Comparison of ENCODE assay signal across 8 cellular contexts in the genomic region with DNA sequence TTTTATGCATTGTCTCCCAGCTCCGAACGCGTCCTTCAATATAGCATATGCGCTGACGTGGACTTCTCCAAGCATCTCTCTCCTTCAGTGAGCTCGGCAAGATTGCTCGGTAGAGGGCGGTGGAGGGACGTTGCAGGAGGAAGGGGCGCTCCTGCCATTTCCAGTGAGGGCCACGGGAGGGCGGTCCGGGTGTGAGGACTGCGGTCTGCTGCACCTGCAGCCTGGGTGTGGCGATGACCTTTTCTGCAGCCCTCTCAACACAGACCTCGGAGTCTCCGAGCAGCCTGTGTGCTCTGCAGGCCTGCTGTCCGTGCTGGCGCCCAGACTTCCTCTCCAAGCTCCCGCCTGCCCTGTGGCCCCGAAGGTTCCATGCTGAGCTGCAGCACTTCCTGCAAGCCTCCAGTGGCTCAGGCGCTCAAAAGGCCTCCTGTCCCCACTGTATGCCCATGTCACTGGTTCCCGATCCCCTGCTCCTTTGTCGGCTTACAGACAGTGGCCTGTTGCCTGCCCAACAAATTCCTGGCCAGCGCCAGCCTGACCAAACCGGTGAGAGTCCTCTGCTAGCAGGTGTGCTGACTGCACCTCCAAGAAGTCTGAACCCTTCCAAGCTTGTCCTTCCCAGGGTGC. TPM values are rescaled to one million over a fixed set of nuclear protein-coding genes. Genes with fewer than 3 reads are reported as not detected.
DNase-seq lines count a peak whose midpoint lies in the region; ATAC-seq and TF ChIP-seq lines count a peak whose summit lies in the region.

No MANE protein-coding gene starts in this region.

- H3K9me2 ChIP-seq in GM23248 (ENCODE audit: insufficient read depth): no peaks in the 10 kb centered on the region

- peak; percentile 93 for ATAC-seq in RWPE2 (ENCODE audit: low read depth)

- H3K4me1 ChIP-seq in GM23248 (ENCODE audit: insufficient read depth) (0 out of 2 replicates have a peak, but pooled peaks cover 8% of the 10 kb centered on the region), RWPE2 (ENCODE audit: insufficient read depth, poor library complexity, severe bottlenecking) (peaks cover 9% of the 10 kb centered on the region)

- in situ Hi-C loops in GM23248 (cut with MboI): loop anchor here (10.0 kb wide), 1 partner anchor 146 kb away; no protein-coding TSS in a partner anchor

- H3K9me3 ChIP-seq in GM23248 (ENCODE audit: low read depth) (no peaks in the 10 kb centered on the region), RWPE2 (ENCODE audit: severe bottlenecking) (no peaks in the 10 kb centered on the region)

- no peaks in the 10 kb centered on the region for H4K20me1 ChIP-seq in GM23248 (ENCODE audit: insufficient read depth)

- TF ChIP-seq CTCF in RWPE2 (IDR thresholded peaks at IDR 0.05; ENCODE audit: poor library complexity, severe bottlenecking) (peak; percentile 95), fibroblast of villous mesenchyme (IDR thresholded peaks at IDR 0.05; ENCODE audit: insufficient read depth, low read depth, low read length) (peak; percentile 100)

- no peak overlapping the region for H3K9ac ChIP-seq in GM23248

- H3K27me3 ChIP-seq in GM23248 (replicated peaks; ENCODE audit: insufficient read depth) (0 out of 2 replicates have a peak, but pooled peaks cover 3% of the 10 kb centered on the region), RWPE2 (ENCODE audit: insufficient read depth, poor library complexity, severe bottlenecking) (no peaks in the 10 kb centered on the region)

- H3K79me2 ChIP-seq in GM23248 (ENCODE audit: insufficient read depth): no peaks in the 10 kb centered on the region

- peak; percentile 86 for DNase-seq in EH (ENCODE audit: low read depth)
- DNase-seq in GM23248: peak; percentile 96
- DNase-seq in LHCN-M2 (ENCODE audit: low read depth): peak; percentile 83
- peak; percentile 88 for DNase-seq in RWPE2 (ENCODE audit: low spot score)
- DNase-seq in activated T-helper 9 cell treated with anti-CD3 and anti-CD28 coated beads, Interleukin-2, amount 50 U/mL, for 16 hours (ENCODE audit: low read depth): peak; percentile 84
- peak; percentile 84 for DNase-seq in fibroblast of villous mesenchyme (ENCODE audit: low read depth)
- DNase-seq in non-pigmented ciliary epithelial cell (ENCODE audit: low read depth): peak; percentile 56
- peak; percentile 15 to 93 (median 80) for DNase-seq in substantia nigra (lab: John Stamatoyannopoulos, UW)

- 17 to 18% methylated on average over 26 of the region's 26 CpGs for WGBS in GM23248 (ENCODE audit: low coverage in 1 of 2, low lambda C conversion rate in 2 of 2, missing lambda C conversion rate in 2 of 2), 2 experiments

- H3K27ac ChIP-seq in GM23248 (no peak overlapping the region), RWPE2 (ENCODE audit: poor library complexity, severe bottlenecking) (no peak overlapping the region), substantia nigra (ENCODE audit: low read depth, low read length, poor library complexity, severe bottlenecking) (no peak overlapping the region)

- peak overlapping the region; percentile 46 for H3K4me2 ChIP-seq in GM23248 (ENCODE audit: unreplicated experiment)

- H2AFZ ChIP-seq in GM23248: no peak overlapping the region

- no peak overlapping the region for H3K4me3 ChIP-seq in GM23248
- H3K4me3 ChIP-seq in RWPE2 (ENCODE audit: severe bottlenecking): no peak overlapping the region
- no peak overlapping the region for H3K4me3 ChIP-seq in fibroblast of villous mesenchyme (ENCODE audit: low read depth, low read length)

- H3F3A ChIP-seq in GM23248 (ENCODE audit: insufficient read depth): peaks cover 11% of the 10 kb centered on the region; the same call in 1 of the 2 replicates

- H3K36me3 ChIP-seq in GM23248 (ENCODE audit: low read depth) (no peaks in the 10 kb centered on the region), RWPE2 (ENCODE audit: low read depth) (no peaks in the 10 kb centered on the region)

RNA-seq across cellular contexts. Expression of a gene that starts 8.9 kb away (rescaled TPM):
- total RNA-seq in GM23248 (2014; rRNA removed; shearing (Covaris generic)): not detected in 2 replicates
- polyA plus RNA-seq in GM23248 (2016; fragmentation: Nextera tagmentation; extraction: Ambion mirVana): not detected in 2 replicates
- total RNA-seq in LHCN-M2 (2014; rRNA removed) (not detected in 2 replicates), fibroblast of villous mesenchyme (0.43 TPM in 1 of 2 replicates, not detected in the other)
- 0.04 TPM for polyA plus RNA-seq in LHCN-M2 (2012)

RNA-seq across cellular contexts. Expression of a gene that starts 24.1 kb away (rescaled TPM):
- not detected in 2 replicates for total RNA-seq in GM23248 (2014; rRNA removed; shearing (Covaris generic))
- not detected in 2 replicates for polyA plus RNA-seq in GM23248 (2016; fragmentation: Nextera tagmentation; extraction: Ambion mirVana)
- total RNA-seq in LHCN-M2 (2014; rRNA removed) (0.06 TPM in 1 of 2 replicates, not detected in the other), fibroblast of villous mesenchyme (under 0.01 TPM in 1 of 2 replicates, not detected in the other)
- 0.06 TPM for polyA plus RNA-seq in LHCN-M2 (2012)
